24 cellular contexts compared by ENCODE assay signal in genomic region chr9:135822383-135822755, GRCh38.
DNase-seq lines count a peak whose midpoint lies in the region; ATAC-seq, FAIRE-seq and TF ChIP-seq lines count a peak whose summit lies in the region.
"Had no signal": no experiment of that assay in that cellular context is flagged by ENCODE, and none has a peak within 500 bp of the region (broad histone marks: within the 10 kb centered on the region; RNA-seq: fewer than 3 reads in every experiment).

No MANE protein-coding gene starts in this region.

- H3K9me3 Mint-ChIP-seq in Caco-2 (ENCODE audit: unreplicated experiment): no peaks in the 10 kb centered on the region
- H3K9me3 Mint-ChIP-seq in stimulated activated effector memory CD8-positive, alpha-beta T cell treated with anti-CD3 and anti-CD28 coated beads, Interleukin-12 subunit alpha, Interleukin-12 subunit beta, amount 100 ng/mL, for 72 hours: no peaks in the 10 kb centered on the region
- no peaks in the 10 kb centered on the region for H3K9me3 Mint-ChIP-seq in CD8-positive, alpha-beta T cell
- no peaks in the 10 kb centered on the region for H3K9me3 Mint-ChIP-seq in activated naive CD4-positive, alpha-beta T cell treated with anti-CD3 and anti-CD28 coated beads, Interleukin-2, amount 10 ng/mL, durations not matched to agents 7 days and 5 days
- H3K9me3 Mint-ChIP-seq: H9 had no signal

- TF ChIP-seq CTCF in Caco-2 (IDR thresholded peaks at IDR 0.05; ENCODE audit: insufficient read depth in 1 of 2, low read depth in 1 of 2, low read length in 1 of 2, severe bottlenecking in 1 of 2, unreplicated experiment in 1 of 2) (no peak), PC-3 (conservative IDR thresholded peaks at IDR 0.05; ENCODE audit: low read depth, low read length) (no peak), endothelial cell of umbilical vein (IDR thresholded peaks at IDR 0.05; ENCODE audit: extremely low read depth in 1 of 2, insufficient read depth in 1 of 2, low read depth in 1 of 2, low read length in 2 of 2) (no peak)
- no peak for TF ChIP-seq CTCF in CD8-positive, alpha-beta T cell (IDR thresholded peaks at IDR 0.05)

- H3K4me3 ChIP-seq in Caco-2 (ENCODE audit: low read depth, low read length) (no peak overlapping the region), PC-3 (ENCODE audit: low read length) (no peak overlapping the region), endothelial cell of umbilical vein (replicated peaks in 1 of 3; ENCODE audit: insufficient read depth in 1 of 3, low read depth in 1 of 3, low read length in 3 of 3) (no peak overlapping the region)
- no peak overlapping the region for H3K4me3 ChIP-seq in CD8-positive, alpha-beta T cell (ENCODE audit: low read depth, low read length)
- H3K4me3 ChIP-seq: GM23248, K562, MG63 had no signal

- H3K27ac Mint-ChIP-seq in Caco-2 (ENCODE audit: unreplicated experiment): peak overlapping the region; percentile 64
- peak overlapping the region; percentile 52 for H3K27ac Mint-ChIP-seq in stimulated activated effector memory CD8-positive, alpha-beta T cell treated with anti-CD3 and anti-CD28 coated beads, Interleukin-12 subunit alpha, Interleukin-12 subunit beta, amount 100 ng/mL, for 72 hours
- no peak overlapping the region for H3K27ac Mint-ChIP-seq in CD8-positive, alpha-beta T cell
- no peak overlapping the region for H3K27ac Mint-ChIP-seq in activated naive CD4-positive, alpha-beta T cell treated with anti-CD3 and anti-CD28 coated beads, Interleukin-2, amount 10 ng/mL, durations not matched to agents 7 days and 5 days
- H3K27ac Mint-ChIP-seq: B cell had no signal

- BruUV-seq in Caco-2 (replicated peaks; lab: Mats Ljungman, UMichigan) (no TSS peak), PC-3 (replicated peaks; lab: Mats Ljungman, UMichigan) (TSS peak; percentile 43), endothelial cell of umbilical vein (replicated peaks; lab: Mats Ljungman, UMichigan) (TSS peak; percentile 31)

- CTCF ChIA-PET in Caco-2 (lab: Charles Lee) (no interaction called here), PC-3 (lab: Charles Lee) (no interaction called here), endothelial cell of umbilical vein (lab: Charles Lee) (interaction anchor here (0.8 kb wide), 1 partner anchor 24 kb away, joined by 3 read pairs; no protein-coding TSS in a partner anchor)
- CTCF ChIA-PET in CD8-positive, alpha-beta T cell (lab: Charles Lee): interaction anchor here (0.6 kb wide), 1 partner anchor 22 kb away, joined by 3 read pairs; no protein-coding TSS in a partner anchor
- CTCF ChIA-PET in activated naive CD4-positive, alpha-beta T cell treated with anti-CD3 and anti-CD28 coated beads, Interleukin-2, amount 10 ng/mL, durations not matched to agents 7 days and 5 days (lab: Charles Lee): interaction anchor here (0.6 kb wide), 1 partner anchor 1717 kb away, joined by 4 read pairs; no protein-coding TSS in a partner anchor

- H3K9me3 ChIP-seq in Caco-2: no peaks in the 10 kb centered on the region
- H3K9me3 ChIP-seq in PC-3 (ENCODE audit: low read length): no peaks in the 10 kb centered on the region
- no peaks in the 10 kb centered on the region for H3K9me3 ChIP-seq in endothelial cell of umbilical vein (replicated peaks; ENCODE audit: control insufficient read depth, insufficient read depth, low read length)
- H3K9me3 ChIP-seq in CD8-positive, alpha-beta T cell (ENCODE audit: low read length): no peaks in the 10 kb centered on the region
- H3K9me3 ChIP-seq: MG63 had no signal

- no peaks in the 10 kb centered on the region for H4K20me1 ChIP-seq in PC-3 (ENCODE audit: low read length)
- no peaks in the 10 kb centered on the region for H4K20me1 ChIP-seq in endothelial cell of umbilical vein (replicated peaks; ENCODE audit: control insufficient read depth, extremely low read depth, insufficient read depth, low read length)

- H3K36me3 ChIP-seq in Caco-2 (ENCODE audit: control insufficient read depth, insufficient read depth, low read length) (peaks cover 2% of the 10 kb centered on the region; the same call in 1 of the 2 replicates), PC-3 (ENCODE audit: low read depth, low read length) (peaks cover 7% of the 10 kb centered on the region; the same call in 1 of the 2 replicates), endothelial cell of umbilical vein (ENCODE audit: control insufficient read depth in 2 of 2, extremely low read depth in 1 of 2, insufficient read depth in 2 of 2, low read length in 2 of 2) (peaks cover 23 to 51% of the 10 kb centered on the region in 2 experiments)
- H3K36me3 ChIP-seq in CD8-positive, alpha-beta T cell (ENCODE audit: insufficient read depth, low read length): peaks cover 34% of the 10 kb centered on the region

- H3K9me2 ChIP-seq in PC-3 (replicated peaks; ENCODE audit: low read length): no peaks in the 10 kb centered on the region

- intact Hi-C loops in Caco-2 (cut with micrococcal nuclease; ENCODE audit: unreplicated experiment) (no loop called here), PC-3 (cut with micrococcal nuclease) (no loop called here), endothelial cell of umbilical vein (cut with micrococcal nuclease) (no loop called here)
- intact Hi-C loops in CD8-positive, alpha-beta T cell (cut with DNase I, micrococcal nuclease): no loop called here

- H3K27me3 ChIP-seq in Caco-2 (replicated peaks; ENCODE audit: control insufficient read depth, insufficient read depth, low read length) (no peaks in the 10 kb centered on the region), PC-3 (ENCODE audit: low read length) (no peaks in the 10 kb centered on the region), endothelial cell of umbilical vein (ENCODE audit: control insufficient read depth in 2 of 2, insufficient read depth in 2 of 2, low read length in 2 of 2) (no peaks in the 10 kb centered on the region)
- no peaks in the 10 kb centered on the region for H3K27me3 ChIP-seq in CD8-positive, alpha-beta T cell (ENCODE audit: insufficient read depth, low read length)
- H3K27me3 ChIP-seq: MG63 had no signal

- H3K27ac ChIP-seq in PC-3 (ENCODE audit: low read length) (no peak overlapping the region), endothelial cell of umbilical vein (ENCODE audit: insufficient read depth, low read depth, low read length) (no peak overlapping the region)
- H3K27ac ChIP-seq in CD8-positive, alpha-beta T cell (ENCODE audit: low read depth, low read length): no peak overlapping the region
- H3K27ac ChIP-seq: GM23248 had no signal

- peaks cover 65% of the 10 kb centered on the region for H3K36me3 Mint-ChIP-seq in Caco-2 (ENCODE audit: insufficient read depth, unreplicated experiment)
- peaks cover 91% of the 10 kb centered on the region for H3K36me3 Mint-ChIP-seq in stimulated activated effector memory CD8-positive, alpha-beta T cell treated with anti-CD3 and anti-CD28 coated beads, Interleukin-12 subunit alpha, Interleukin-12 subunit beta, amount 100 ng/mL, for 72 hours
- peaks cover 89% of the 10 kb centered on the region for H3K36me3 Mint-ChIP-seq in CD8-positive, alpha-beta T cell
- H3K36me3 Mint-ChIP-seq in activated naive CD4-positive, alpha-beta T cell treated with anti-CD3 and anti-CD28 coated beads, Interleukin-2, amount 10 ng/mL, durations not matched to agents 7 days and 5 days: peaks cover 30% of the 10 kb centered on the region

- no peak overlapping the region for H3K4me3 Mint-ChIP-seq in Caco-2 (ENCODE audit: unreplicated experiment)
- no peak overlapping the region for H3K4me3 Mint-ChIP-seq in stimulated activated effector memory CD8-positive, alpha-beta T cell treated with anti-CD3 and anti-CD28 coated beads, Interleukin-12 subunit alpha, Interleukin-12 subunit beta, amount 100 ng/mL, for 72 hours
- H3K4me3 Mint-ChIP-seq in CD8-positive, alpha-beta T cell: no peak overlapping the region
- no peak overlapping the region for H3K4me3 Mint-ChIP-seq in activated naive CD4-positive, alpha-beta T cell treated with anti-CD3 and anti-CD28 coated beads, Interleukin-2, amount 10 ng/mL, durations not matched to agents 7 days and 5 days
- H3K4me3 Mint-ChIP-seq: B cell, CD14-positive monocyte, H9 had no signal

- POLR2A ChIA-PET in Caco-2 (lab: Charles Lee) (no interaction called here), PC-3 (lab: Charles Lee; ENCODE audit: unreplicated experiment) (no interaction called here), endothelial cell of umbilical vein (lab: Charles Lee) (no interaction called here)
- POLR2A ChIA-PET in CD8-positive, alpha-beta T cell (lab: Charles Lee): no interaction called here

- no peak for FAIRE-seq in endothelial cell of umbilical vein (lab: Jason Lieb, UNC)
- FAIRE-seq: A204.1, GM12891, K562, RCC 7860 had no signal

- H3K9me1 ChIP-seq in endothelial cell of umbilical vein (replicated peaks; ENCODE audit: control insufficient read depth, extremely low read depth, insufficient read depth, low read length): no peaks in the 10 kb centered on the region

- ATAC-seq in PC-3: no peak
- ATAC-seq in stimulated activated effector memory CD8-positive, alpha-beta T cell treated with anti-CD3 and anti-CD28 coated beads, Interleukin-12 subunit alpha, Interleukin-12 subunit beta, amount 100 ng/mL, for 72 hours: no peak
- no peak for ATAC-seq in CD8-positive, alpha-beta T cell
- ATAC-seq: K562 had no signal

- no peak for TF ChIP-seq POLR2A in endothelial cell of umbilical vein (IDR thresholded peaks at IDR 0.05; ENCODE audit: low read depth, low read length)

- DNase-seq in Caco-2 (no peak), PC-3 (no peak), endothelial cell of umbilical vein (ENCODE audit: low read depth, low spot score) (no peak), GDM1 (lab: John Stamatoyannopoulos, UW) (no peak)
- DNase-seq in stimulated activated effector memory CD8-positive, alpha-beta T cell treated with anti-CD3 and anti-CD28 coated beads, Interleukin-12 subunit alpha, Interleukin-12 subunit beta, amount 100 ng/mL, for 72 hours (ENCODE audit: low spot score in 2 of 2): no peak
- DNase-seq in CD8-positive, alpha-beta T cell: no peak
- no peak for DNase-seq in activated naive CD4-positive, alpha-beta T cell treated with anti-CD3 and anti-CD28 coated beads, Interleukin-2, amount 10 ng/mL, durations not matched to agents 7 days and 5 days
- DNase-seq: DMS 273 treated with DMSO at 0.1 percent for 48 hours, DMS79 treated with DMSO at 0.1 percent for 48 hours, GM23248, H9, MG63, NCI-H1417, NCI-H1694 treated with DMSO at 0.1 percent for 48 hours, NCI-H2081 treated with DMSO at 0.1 percent for 48 hours, NCI-H2171 treated with DMSO at 0.1 percent for 48 hours, NCI-H524 treated with DMSO at 0.1 percent for 48 hours, NCI-H82 had no signal

- no peaks in the 10 kb centered on the region for H3K4me1 Mint-ChIP-seq in Caco-2 (ENCODE audit: low read depth, unreplicated experiment)
- H3K4me1 Mint-ChIP-seq in stimulated activated effector memory CD8-positive, alpha-beta T cell treated with anti-CD3 and anti-CD28 coated beads, Interleukin-12 subunit alpha, Interleukin-12 subunit beta, amount 100 ng/mL, for 72 hours: peaks cover 10% of the 10 kb centered on the region
- H3K4me1 Mint-ChIP-seq in CD8-positive, alpha-beta T cell (ENCODE audit: low read depth): no peaks in the 10 kb centered on the region
- H3K4me1 Mint-ChIP-seq in activated naive CD4-positive, alpha-beta T cell treated with anti-CD3 and anti-CD28 coated beads, Interleukin-2, amount 10 ng/mL, durations not matched to agents 7 days and 5 days: no peaks in the 10 kb centered on the region
- H3K4me1 Mint-ChIP-seq: B cell, CD14-positive monocyte, H9 had no signal

- dilution Hi-C loops in endothelial cell of umbilical vein (cut with MboI; ENCODE audit: extremely low pct_ligation_motif_present, low sequenced_read_pairs): no loop called here

- no peaks in the 10 kb centered on the region for H3K27me3 Mint-ChIP-seq in Caco-2 (ENCODE audit: insufficient read depth, unreplicated experiment)
- no peaks in the 10 kb centered on the region for H3K27me3 Mint-ChIP-seq in CD8-positive, alpha-beta T cell (ENCODE audit: low read depth)
- H3K27me3 Mint-ChIP-seq in activated naive CD4-positive, alpha-beta T cell treated with anti-CD3 and anti-CD28 coated beads, Interleukin-2, amount 10 ng/mL, durations not matched to agents 7 days and 5 days: no peaks in the 10 kb centered on the region
- H3K27me3 Mint-ChIP-seq: B cell had no signal

- H2AFZ ChIP-seq in PC-3 (ENCODE audit: low read length): no peak overlapping the region
- no peak overlapping the region for H2AFZ ChIP-seq in endothelial cell of umbilical vein (ENCODE audit: low read depth, low read length)
- H2AFZ ChIP-seq: GM23248 had no signal

- H3K4me2 ChIP-seq in PC-3 (ENCODE audit: low read length): no peak overlapping the region
- H3K4me2 ChIP-seq in endothelial cell of umbilical vein (ENCODE audit: insufficient read depth, low read length): no peak overlapping the region

- H3K4me1 ChIP-seq in Caco-2: no peaks in the 10 kb centered on the region
- H3K4me1 ChIP-seq in PC-3 (ENCODE audit: insufficient read depth, low read length): no peaks in the 10 kb centered on the region
- H3K4me1 ChIP-seq in endothelial cell of umbilical vein (ENCODE audit: control insufficient read depth, extremely low read depth, insufficient read depth, low read length): no peaks in the 10 kb centered on the region
- H3K4me1 ChIP-seq in CD8-positive, alpha-beta T cell (ENCODE audit: insufficient read depth, low read length): no peaks in the 10 kb centered on the region

- H3K79me2 ChIP-seq in PC-3 (ENCODE audit: low read length) (no peaks in the 10 kb centered on the region), endothelial cell of umbilical vein (ENCODE audit: control insufficient read depth, insufficient read depth, low read length) (peaks cover 9% of the 10 kb centered on the region)

- H3F3A ChIP-seq in PC-3 (ENCODE audit: low read length, unreplicated experiment): no peaks in the 10 kb centered on the region

- no peak overlapping the region for H3K9ac ChIP-seq in PC-3 (ENCODE audit: low read length)
- no peak overlapping the region for H3K9ac ChIP-seq in endothelial cell of umbilical vein (replicated peaks; ENCODE audit: extremely low read depth, insufficient read depth, low read length)
- H3K9ac ChIP-seq: GM23248 had no signal

Comparison
In these comparisons a context has a peak if more than half of its experiments do, and no peak if none do; other contexts are left out.
1. H3K27ac Mint-ChIP-seq: peak in Caco-2 (single experiment) and stimulated activated effector memory CD8-positive, alpha-beta T cell treated with anti-CD3 and anti-CD28 coated beads, Interleukin-12 subunit alpha, Interleukin-12 subunit beta, amount 100 ng/mL, for 72 hours (single experiment); none in CD8-positive, alpha-beta T cell (single experiment) and activated naive CD4-positive, alpha-beta T cell treated with anti-CD3 and anti-CD28 coated beads, Interleukin-2, amount 10 ng/mL, durations not matched to agents 7 days and 5 days (single experiment).
2. CTCF ChIA-PET loops: an anchor here in endothelial cell of umbilical vein (0.8 kb wide), CD8-positive, alpha-beta T cell (0.6 kb wide) and activated naive CD4-positive, alpha-beta T cell treated with anti-CD3 and anti-CD28 coated beads, Interleukin-2, amount 10 ng/mL, durations not matched to agents 7 days and 5 days (0.6 kb wide); none called in Caco-2 and PC-3.